Comparison of ENCODE assay signal across 1 cellular context in genomic region chr6:28587011-28587745, GRCh38.
A peak's percentile ranks its signal among the peaks of the same experiment; 100 is the strongest.
TF ChIP-seq lines count a peak whose summit lies in the region.

No MANE protein-coding gene starts in this region.

TF ChIP-seq in HepG2, 621 proteins besides CTCF, POLR2A, EP300 and RAD21 (continued from another document and continues in another):
- TF ChIP-seq ZNF362 (CRISPR knock-in tag; IDR thresholded peaks at IDR 0.05; ENCODE audit: borderline replicate concordance) (peak; percentile 30; the same call in 1 of the 2 replicates), ZNF678 (CRISPR knock-in tag; IDR thresholded peaks at IDR 0.05) (peak; percentile 95; the same call in 1 of the 2 replicates), ZFP36 (IDR thresholded peaks at IDR 0.05; ENCODE audit: borderline replicate concordance, low read depth, low read length, partially characterized antibody) (no peak), MXI1 (IDR thresholded peaks at IDR 0.05; ENCODE audit: borderline replicate concordance, low read depth, low read length) (peak; percentile 70; the same call in 1 of the 3 replicates), ZFP90 (CRISPR knock-in tag; IDR thresholded peaks at IDR 0.05; ENCODE audit: borderline replicate concordance) (no peak; the same call in 1 of the 2 replicates), ELF4 (CRISPR knock-in tag; IDR thresholded peaks at IDR 0.05; ENCODE audit: borderline replicate concordance) (peak; percentile 92), ZBED4 (CRISPR knock-in tag; IDR thresholded peaks at IDR 0.05; ENCODE audit: borderline replicate concordance) (peak; percentile 100), ZNF616 (CRISPR knock-in tag; IDR thresholded peaks at IDR 0.05; ENCODE audit: low read depth) (peak; percentile 89; the same call in 1 of the 2 replicates), SIN3B (IDR thresholded peaks at IDR 0.05; ENCODE audit: low read length) (peak; percentile 26; the same call in 1 of the 2 replicates), ZNF292 (CRISPR knock-in tag; IDR thresholded peaks at IDR 0.05; ENCODE audit: borderline replicate concordance, low read depth) (peak; percentile 91), RXRB (CRISPR knock-in tag; IDR thresholded peaks at IDR 0.05; ENCODE audit: borderline replicate concordance) (peak; percentile 70), PHF8 (CRISPR knock-in tag; IDR thresholded peaks at IDR 0.05) (peak; percentile 95), PBX3 (CRISPR knock-in tag; IDR thresholded peaks at IDR 0.05; ENCODE audit: borderline replicate concordance) (0 out of 2 replicates have a peak, but pooled peaks have one; percentile 3), TCF7L2 (IDR thresholded peaks at IDR 0.05; ENCODE audit: low read depth, low read length) (no peak), ZFP82 (CRISPR knock-in tag; IDR thresholded peaks at IDR 0.05; ENCODE audit: borderline replicate concordance) (no peak), ZNF556 (CRISPR knock-in tag; IDR thresholded peaks at IDR 0.05; ENCODE audit: borderline replicate concordance) (peak; percentile 81; the same call in 1 of the 2 replicates), ZFP62 (CRISPR knock-in tag; IDR thresholded peaks at IDR 0.05) (no peak), ZNF562 (CRISPR knock-in tag; IDR thresholded peaks at IDR 0.05; ENCODE audit: borderline replicate concordance) (no peak; the same call in 1 of the 2 replicates), ZNF3 (CRISPR knock-in tag; IDR thresholded peaks at IDR 0.05) (no peak), ZNF546 (CRISPR knock-in tag; conservative IDR thresholded peaks at IDR 0.05) (peak; percentile 95), AGO2 (optimal IDR thresholded peaks at IDR 0.05; ENCODE audit: low read depth, low read length) (no peak), ATF7-NPFF (CRISPR knock-in tag; IDR thresholded peaks at IDR 0.05; ENCODE audit: low read depth) (peak; percentile 56; the same call in 1 of the 2 replicates), JUN (CRISPR knock-in tag; IDR thresholded peaks at IDR 0.05) (peak; percentile 74), RCOR2 (CRISPR knock-in tag; IDR thresholded peaks at IDR 0.05) (no peak), NCOA1 (CRISPR knock-in tag; IDR thresholded peaks at IDR 0.05) (peak; percentile 45; the same call in 1 of the 2 replicates), ZNF567 (CRISPR knock-in tag; IDR thresholded peaks at IDR 0.05; ENCODE audit: borderline replicate concordance) (peak; percentile 86; the same call in 1 of the 2 replicates), FLYWCH1 (CRISPR knock-in tag; IDR thresholded peaks at IDR 0.05) (no peak), ZSCAN31 (CRISPR knock-in tag; IDR thresholded peaks at IDR 0.05; ENCODE audit: low read depth) (peak; percentile 99), CREM (IDR thresholded peaks at IDR 0.05) (peak; percentile 82), CREM (CRISPR knock-in tag; IDR thresholded peaks at IDR 0.05) (no peak), ZBTB8A (CRISPR knock-in tag; IDR thresholded peaks at IDR 0.05; ENCODE audit: borderline replicate concordance, low read depth) (no peak), KLF16 (CRISPR knock-in tag; IDR thresholded peaks at IDR 0.05) (peak in 1 of 2 experiments; percentile 98; a peak in 2 of 4 replicates), ZNF12 (CRISPR knock-in tag; IDR thresholded peaks at IDR 0.05) (peak; percentile 67; the same call in 1 of the 2 replicates), FOXM1 (CRISPR knock-in tag; IDR thresholded peaks at IDR 0.05) (no peak), SIX4 (CRISPR knock-in tag; IDR thresholded peaks at IDR 0.05) (peak; percentile 75), AHDC1 (CRISPR knock-in tag; IDR thresholded peaks at IDR 0.05; ENCODE audit: borderline replicate concordance) (no peak; the same call in 1 of the 2 replicates), ZNF746 (CRISPR knock-in tag; IDR thresholded peaks at IDR 0.05) (peak; percentile 78)
- TF ChIP-seq, protein P1, sequence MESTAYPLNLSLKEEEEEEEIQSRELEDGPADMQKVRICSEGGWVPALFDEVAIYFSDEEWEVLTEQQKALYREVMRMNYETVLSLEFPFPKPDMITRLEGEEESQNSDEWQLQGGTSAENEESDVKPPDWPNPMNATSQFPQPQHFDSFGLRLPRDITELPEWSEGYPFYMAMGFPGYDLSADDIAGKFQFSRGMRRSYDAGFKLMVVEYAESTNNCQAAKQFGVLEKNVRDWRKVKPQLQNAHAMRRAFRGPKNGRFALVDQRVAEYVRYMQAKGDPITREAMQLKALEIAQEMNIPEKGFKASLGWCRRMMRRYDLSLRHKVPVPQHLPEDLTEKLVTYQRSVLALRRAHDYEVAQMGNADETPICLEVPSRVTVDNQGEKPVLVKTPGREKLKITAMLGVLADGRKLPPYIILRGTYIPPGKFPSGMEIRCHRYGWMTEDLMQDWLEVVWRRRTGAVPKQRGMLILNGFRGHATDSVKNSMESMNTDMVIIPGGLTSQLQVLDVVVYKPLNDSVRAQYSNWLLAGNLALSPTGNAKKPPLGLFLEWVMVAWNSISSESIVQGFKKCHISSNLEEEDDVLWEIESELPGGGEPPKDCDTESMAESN (CRISPR knock-in tag; conservative IDR thresholded peaks at IDR 0.05) = peak; percentile 83; the same call in 1 of the 2 replicates
- TF ChIP-seq, protein P2, sequence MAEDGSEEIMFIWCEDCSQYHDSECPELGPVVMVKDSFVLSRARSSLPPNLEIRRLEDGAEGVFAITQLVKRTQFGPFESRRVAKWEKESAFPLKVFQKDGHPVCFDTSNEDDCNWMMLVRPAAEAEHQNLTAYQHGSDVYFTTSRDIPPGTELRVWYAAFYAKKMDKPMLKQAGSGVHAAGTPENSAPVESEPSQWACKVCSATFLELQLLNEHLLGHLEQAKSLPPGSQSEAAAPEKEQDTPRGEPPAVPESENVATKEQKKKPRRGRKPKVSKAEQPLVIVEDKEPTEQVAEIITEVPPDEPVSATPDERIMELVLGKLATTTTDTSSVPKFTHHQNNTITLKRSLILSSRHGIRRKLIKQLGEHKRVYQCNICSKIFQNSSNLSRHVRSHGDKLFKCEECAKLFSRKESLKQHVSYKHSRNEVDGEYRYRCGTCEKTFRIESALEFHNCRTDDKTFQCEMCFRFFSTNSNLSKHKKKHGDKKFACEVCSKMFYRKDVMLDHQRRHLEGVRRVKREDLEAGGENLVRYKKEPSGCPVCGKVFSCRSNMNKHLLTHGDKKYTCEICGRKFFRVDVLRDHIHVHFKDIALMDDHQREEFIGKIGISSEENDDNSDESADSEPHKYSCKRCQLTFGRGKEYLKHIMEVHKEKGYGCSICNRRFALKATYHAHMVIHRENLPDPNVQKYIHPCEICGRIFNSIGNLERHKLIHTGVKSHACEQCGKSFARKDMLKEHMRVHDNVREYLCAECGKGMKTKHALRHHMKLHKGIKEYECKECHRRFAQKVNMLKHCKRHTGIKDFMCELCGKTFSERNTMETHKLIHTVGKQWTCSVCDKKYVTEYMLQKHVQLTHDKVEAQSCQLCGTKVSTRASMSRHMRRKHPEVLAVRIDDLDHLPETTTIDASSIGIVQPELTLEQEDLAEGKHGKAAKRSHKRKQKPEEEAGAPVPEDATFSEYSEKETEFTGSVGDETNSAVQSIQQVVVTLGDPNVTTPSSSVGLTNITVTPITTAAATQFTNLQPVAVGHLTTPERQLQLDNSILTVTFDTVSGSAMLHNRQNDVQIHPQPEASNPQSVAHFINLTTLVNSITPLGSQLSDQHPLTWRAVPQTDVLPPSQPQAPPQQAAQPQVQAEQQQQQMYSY (CRISPR knock-in tag; IDR thresholded peaks at IDR 0.05) = peak; percentile 61; the same call in 1 of the 2 replicates
